ENCODE assay signal across 12 cellular contexts in genomic region chr13:32682740-32683139, GRCh38.
"Had no signal": no experiment of that assay in that cellular context is flagged by ENCODE, and none has a peak within 500 bp of the region (broad histone marks: within the 10 kb centered on the region; RNA-seq: fewer than 3 reads in every experiment).

No MANE protein-coding gene starts in this region.

- H3K4me1 Mint-ChIP-seq: nephron progenitor cell had no signal

- DNase-seq: activated effector memory CD4-positive, alpha-beta T cell treated with Interleukin-2 at 50 U/mL for 16 hours; esophagus squamous epithelium; foreskin keratinocyte; heart left ventricle; islet precursor cell; mesenchymal stem cell; nephron progenitor cell; stimulated activated CD4-positive, alpha-beta T cell treated with anti-CD3 and anti-CD28 coated beads, Interleukin-15, amount 100 ng/mL, for 24 hours; stimulated activated CD4-positive, alpha-beta T cell treated with anti-CD3 and anti-CD28 coated beads, Interleukin-4, amount 100 ng/mL, for 24 hours; uterus had no signal

- H3K4me3 Mint-ChIP-seq: nephron progenitor cell had no signal

- H3K27ac Mint-ChIP-seq: nephron progenitor cell had no signal

- H3K27ac ChIP-seq: esophagus squamous epithelium, foreskin keratinocyte, heart left ventricle, left lung, uterus had no signal

- ATAC-seq: foreskin keratinocyte, heart left ventricle, left lung had no signal

- H3K9me3 Mint-ChIP-seq: activated naive CD4-positive, alpha-beta T cell treated with anti-CD3 and anti-CD28 coated beads, Interleukin-2, amount 50 U/mL, for 72 hours; nephron progenitor cell had no signal
